Comparison of ENCODE assay signal across 21 cellular contexts in genomic region chr2:130389783-130390182, GRCh38. TPM values are rescaled to one million over a fixed set of nuclear protein-coding genes. Genes with fewer than 3 reads are reported as not detected.
A peak's percentile ranks its signal among the peaks of the same experiment; 100 is the strongest.
DNase-seq lines count a peak whose midpoint lies in the region; ATAC-seq, FAIRE-seq and TF ChIP-seq lines count a peak whose summit lies in the region.
"Had no signal": no experiment of that assay in that cellular context is flagged by ENCODE, and none has a peak within 500 bp of the region (broad histone marks: within the 10 kb centered on the region; RNA-seq: fewer than 3 reads in every experiment).

No MANE protein-coding gene starts in this region.

- no peaks in the 10 kb centered on the region for H3K27me3 ChIP-seq in heart right ventricle

- H2AFZ ChIP-seq in OCI-LY7 (ENCODE audit: low read length), result no peak overlapping the region
- H2AFZ ChIP-seq: PC-9 had no signal

- ATAC-seq in heart right ventricle (no peak), Right ventricle myocardium superior (ENCODE audit: poor library complexity) (no peak)

- TF ChIP-seq CTCF in heart right ventricle (IDR thresholded peaks at IDR 0.05) (no peak), OCI-LY7 (conservative IDR thresholded peaks at IDR 0.05; ENCODE audit: low read length) (no peak)

- no peak overlapping the region for H3K4me3 ChIP-seq in heart right ventricle
- H3K4me3 ChIP-seq in OCI-LY7 (ENCODE audit: low read depth, low read length, poor library complexity, severe bottlenecking), result peak overlapping the region; percentile 61
- H3K4me3 ChIP-seq: HAP-1, PC-9, smooth muscle cell had no signal

- intact Hi-C loops in heart right ventricle (cut with DNase I), result loop anchor here in 1 of 10 donors (5.0 kb wide), 1 partner anchor 32 kb away; the partner anchor contains the start of gene PTPN18
- intact Hi-C loops in Right ventricle myocardium superior (cut with DNase I), result loop anchor here (5.0 kb wide), 1 partner anchor 37 kb away; no protein-coding TSS in a partner anchor
- intact Hi-C loops in OCI-LY7 (cut with micrococcal nuclease; ENCODE audit: unreplicated experiment), result loop anchor here (1.0 to 5.0 kb wide), 2 partner anchors 17 to 207 kb away; partner anchors contain the start of genes MZT2B and SMPD4

- no peaks in the 10 kb centered on the region; the same call in 1 of the 2 replicates for H3K79me2 ChIP-seq in OCI-LY7 (ENCODE audit: insufficient read depth, low read depth, low read length)

- no TSS peak for BruUV-seq in OCI-LY7 (replicated peaks; lab: Mats Ljungman, UMichigan)

- H3K4me2 ChIP-seq in OCI-LY7 (ENCODE audit: low read length), result peak overlapping the region; percentile 91
- H3K4me2 ChIP-seq: smooth muscle cell had no signal

- H3K4me1 ChIP-seq in heart right ventricle, result peaks cover 7 to 68% (median 52%) of the 10 kb centered on the region in 9 donors
- peaks cover 88% of the 10 kb centered on the region for H3K4me1 ChIP-seq in OCI-LY7 (ENCODE audit: insufficient read depth, low read length, poor library complexity, severe bottlenecking)
- H3K4me1 ChIP-seq: prostate gland had no signal

- H4K20me1 ChIP-seq in OCI-LY7 (ENCODE audit: insufficient read depth, low read length), result no peaks in the 10 kb centered on the region

- no peak for DNase-seq in heart right ventricle
- DNase-seq in Right ventricle myocardium superior, result no peak
- DNase-seq in OCI-LY7 (ENCODE audit: low spot score), result no peak
- peak; percentile 1 for DNase-seq in iPS-NIHi7 (ENCODE audit: extremely low spot score)
- no peak for DNase-seq in activated T-cell treated with anti-CD3 and anti-CD28 coated beads, Interleukin-2, amount 50 U/mL, for 1 hour
- no peak for DNase-seq in frontal cortex (ENCODE audit: low spot score in 2 of 2)
- DNase-seq in NCI-H2107 (lab: John Stamatoyannopoulos, UW), result no peak
- DNase-seq: ACHN; activated CD4-positive, CD25-positive, alpha-beta regulatory T cell; activated CD8-positive, alpha-beta memory T cell treated with anti-CD3 and anti-CD28 coated beads for 24 hours; cerebellar nuclear complex; NCI-H1417; NCI-H2171 treated with DMSO at 0.1 percent for 48 hours; NCI-H774; stimulated activated CD4-positive, alpha-beta T cell treated with anti-CD3 and anti-CD28 coated beads, Interleukin-4, amount 100 ng/mL, for 4 hours had no signal

- H3K36me3 ChIP-seq in heart right ventricle, result no peaks in the 10 kb centered on the region
- H3K36me3 ChIP-seq in OCI-LY7 (ENCODE audit: insufficient read depth, low read length), result no peaks in the 10 kb centered on the region
- H3K36me3 ChIP-seq: HAP-1, prostate gland had no signal

- H3K9me3 ChIP-seq in heart right ventricle, result no peaks in the 10 kb centered on the region
- H3K9me3 ChIP-seq in OCI-LY7 (ENCODE audit: low read length), result no peaks in the 10 kb centered on the region
- H3K9me3 ChIP-seq: HAP-1, prostate gland had no signal

- FAIRE-seq in frontal cortex (lab: Jason Lieb, UNC), result no peak
- FAIRE-seq: islet of Langerhans had no signal

- POLR2A ChIA-PET in OCI-LY7 (lab: Charles Lee), result interaction anchor here (1.4 to 10.8 kb wide), 6 partner anchors 13 to 48 kb away, joined by 8 to 209 read pairs (median 12); partner anchors contain the start of genes IMP4 and PTPN18

- WGBS in heart right ventricle, 2 donors, result 92 to 96% methylated on average over 3 of the region's 3 CpGs

- CTCF ChIA-PET in OCI-LY7 (lab: Charles Lee; ENCODE audit: unreplicated experiment), result interaction anchor here (1.6 to 3.3 kb wide), 6 partner anchors 10 to 48 kb away, joined by 4 to 14 read pairs (median 8); partner anchors contain the start of gene IMP4

- H3K27ac ChIP-seq in heart right ventricle (peak overlapping the region in 8 of 10 donors; percentile 80 to 94 (median 90)), OCI-LY7 (ENCODE audit: low read depth, low read length, poor library complexity, severe bottlenecking) (peak overlapping the region; percentile 100), temporal lobe (ENCODE audit: low read depth, low read length) (peak overlapping the region; percentile 27)
- H3K27ac ChIP-seq: PC-9 had no signal

- H3K9me2 ChIP-seq in OCI-LY7 (ENCODE audit: insufficient read depth, low read length), result no peaks in the 10 kb centered on the region

RNA-seq across cellular contexts. Expression of gene PTPN18, which starts 33.9 kb away (rescaled TPM):
- total RNA-seq in heart right ventricle (10 to 100 TPM in 7 of 10 donors, 1 to 10 TPM in 3; 7.8 to 24.3 (median 11.2) TPM), Right ventricle myocardium superior (15.7 TPM), OCI-LY7 (2022) (309 and 363 TPM in 2 replicates), temporal lobe (16.2 TPM), frontal cortex (11.8 TPM)
- polyA plus RNA-seq in heart right ventricle, result 10 to 100 TPM; 17.3 to 35.0 TPM
- total RNA-seq in OCI-LY7 (2014; rRNA removed; shearing (Covaris generic)), result 96.6 and 107 TPM in 2 replicates

RNA-seq across cellular contexts. Expression of gene IMP4, which starts 47.1 kb away (rescaled TPM):
- total RNA-seq in heart right ventricle (10 to 100 TPM; 50.6 to 82.0 (median 61.6) TPM), Right ventricle myocardium superior (60.2 TPM), OCI-LY7 (2022) (314 and 327 TPM in 2 replicates), temporal lobe (37.1 TPM), frontal cortex (37.5 TPM)
- polyA plus RNA-seq in heart right ventricle, result 100 to 1,000 TPM in 1 of 2 donors, 10 to 100 TPM in 1; 82.3 to 190 TPM
- total RNA-seq in OCI-LY7 (2014; rRNA removed; shearing (Covaris generic)), result 265 and 266 TPM in 2 replicates

Comparison
In these comparisons a context has a peak if more than half of its experiments do, and no peak if none do; other contexts are left out.
1. H3K27ac ChIP-seq: peak in every context shown above with its lines; median percentile 100 in OCI-LY7; 90 in heart right ventricle; 27 in temporal lobe.